ENCODE assay signal across 1 cellular context in genomic region chr10:119807960-119808697, GRCh38.
A peak's percentile ranks its signal among the peaks of the same experiment; 100 is the strongest.
TF ChIP-seq lines count a peak whose summit lies in the region.

No MANE protein-coding gene starts in this region.

TF ChIP-seq in GM12878, 131 proteins besides CTCF, POLR2A, EP300 and RAD21 (continued from another document):
- TF ChIP-seq PBX3 (IDR thresholded peaks at IDR 0.05; ENCODE audit: insufficient replicate concordance, low read depth, low read length) (no peak), RAD51 (IDR thresholded peaks at IDR 0.05) (no peak), PRDM15 (CRISPR knock-in tag; IDR thresholded peaks at IDR 0.05) (no peak), HDAC2 (IDR thresholded peaks at IDR 0.05) (no peak), MAX (IDR thresholded peaks at IDR 0.05; ENCODE audit: low read depth, low read length) (no peak), TCF12 (IDR thresholded peaks at IDR 0.05; ENCODE audit: low read depth, low read length) (peak; percentile 47; the same call in 1 of the 2 replicates), POU2F2 (IDR thresholded peaks at IDR 0.05; ENCODE audit: borderline replicate concordance, low read depth, low read length) (peak; percentile 31; the same call in 1 of the 3 replicates), ETV6 (conservative IDR thresholded peaks at IDR 0.05 in 1 of 2, IDR thresholded peaks at IDR 0.05 in 1 of 2; ENCODE audit: borderline replicate concordance in 1 of 2, low read depth in 1 of 2) (no peak), SKIL (IDR thresholded peaks at IDR 0.05; ENCODE audit: low read depth, poor library complexity, severe bottlenecking) (no peak), SREBF2 (IDR thresholded peaks at IDR 0.05; ENCODE audit: low read length) (no peak), MEF2B (IDR thresholded peaks at IDR 0.05; ENCODE audit: partially characterized antibody, poor library complexity, severe bottlenecking) (no peak), SUPT20H (IDR thresholded peaks at IDR 0.05; ENCODE audit: borderline replicate concordance, control insufficient read depth, low read depth, low read length) (no peak), ATF7 (IDR thresholded peaks at IDR 0.05; ENCODE audit: low read depth) (0 out of 2 replicates have a peak, but pooled peaks have one; percentile 30), GABPA (IDR thresholded peaks at IDR 0.05; ENCODE audit: low read depth) (no peak), BMI1 (IDR thresholded peaks at IDR 0.05; ENCODE audit: borderline replicate concordance) (no peak), HSF1 (IDR thresholded peaks at IDR 0.05; ENCODE audit: low read depth, low read length) (no peak), ZBTB4 (CRISPR knock-in tag; IDR thresholded peaks at IDR 0.05) (no peak), NFYA (IDR thresholded peaks at IDR 0.05; ENCODE audit: borderline replicate concordance, low read depth, low read length) (no peak), TCF3 (IDR thresholded peaks at IDR 0.05; ENCODE audit: borderline replicate concordance, insufficient read depth, low read depth, low read length) (no peak), CBX3 (IDR thresholded peaks at IDR 0.05; ENCODE audit: borderline replicate concordance, low read depth) (no peak), ZBED1 (IDR thresholded peaks at IDR 0.05; ENCODE audit: borderline replicate concordance) (no peak), CREB1 (IDR thresholded peaks at IDR 0.05; ENCODE audit: low read depth) (peak; percentile 62; the same call in 1 of the 2 replicates), ZSCAN29 (IDR thresholded peaks at IDR 0.05) (no peak), ZNF687 (IDR thresholded peaks at IDR 0.05) (peak; percentile 25; the same call in 1 of the 2 replicates), IKZF1 (conservative IDR thresholded peaks at IDR 0.05) (no peak), EZH2 (IDR thresholded peaks at IDR 0.05; ENCODE audit: borderline replicate concordance, control insufficient read depth, low read depth, low read length) (no peak), REST (IDR thresholded peaks at IDR 0.05; ENCODE audit: low read depth, low read length) (no peak), ZNF384 (IDR thresholded peaks at IDR 0.05; ENCODE audit: borderline replicate concordance, low read depth, low read length) (no peak), CHD2 (IDR thresholded peaks at IDR 0.05; ENCODE audit: borderline replicate concordance, low read depth, low read length) (no peak), SMC3 (IDR thresholded peaks at IDR 0.05; ENCODE audit: borderline replicate concordance, low read length) (no peak)
